1 cellular context compared by ENCODE assay signal in genomic region chr10:42665181-42665979, GRCh38.
A peak's percentile ranks its signal among the peaks of the same experiment; 100 is the strongest.
TF ChIP-seq lines count a peak whose summit lies in the region.

No MANE protein-coding gene starts in this region.

TF ChIP-seq in HepG2, 621 proteins besides CTCF, POLR2A, EP300 and RAD21 (continued from another document):
- TF ChIP-seq HNF1B (CRISPR knock-in tag; IDR thresholded peaks at IDR 0.05), result 0 out of 2 replicates have a peak, but pooled peaks have one; percentile 30
TF ChIP-seq in HepG2: peak in this region for 101; not testable (repeated sequence) for 520.
